ENCODE assay signal across 23 cellular contexts in genomic region chr12:44833561-44833960, GRCh38. TPM values are rescaled to one million over a fixed set of nuclear protein-coding genes. Genes with fewer than 3 reads are reported as not detected.
A peak's percentile ranks its signal among the peaks of the same experiment; 100 is the strongest.
DNase-seq lines count a peak whose midpoint lies in the region; ATAC-seq and TF ChIP-seq lines count a peak whose summit lies in the region.
"Had no signal": no experiment of that assay in that cellular context is flagged by ENCODE, and none has a peak within 500 bp of the region (broad histone marks: within the 10 kb centered on the region; RNA-seq: fewer than 3 reads in every experiment).

No MANE protein-coding gene starts in this region.

- no peak for ATAC-seq in naive thymus-derived CD8-positive, alpha-beta T cell
- ATAC-seq in HG02798 (IDR thresholded peaks at IDR 0.05; ENCODE audit: poor library complexity, unreplicated experiment) (no peak), GM18511 (IDR thresholded peaks at IDR 0.05; ENCODE audit: unreplicated experiment) (no peak)
- ATAC-seq: A549, gastrocnemius medialis had no signal

- no peaks in the 10 kb centered on the region for H3K9me3 Mint-ChIP-seq in activated T-cell treated with anti-CD3 and anti-CD28 coated beads, Interleukin-2, amount 50 U/mL, for 24 hours
- H3K9me3 Mint-ChIP-seq in brain, result no peaks in the 10 kb centered on the region
- no peaks in the 10 kb centered on the region for H3K9me3 Mint-ChIP-seq in naive thymus-derived CD8-positive, alpha-beta T cell
- H3K9me3 Mint-ChIP-seq: activated CD4-positive, alpha-beta T cell treated with anti-CD3 and anti-CD28 coated beads, Interleukin-2, amount 10 ng/mL, durations not matched to agents 7 days and 5 days; neural crest cell had no signal

- TF ChIP-seq CTCF in brain (conservative IDR thresholded peaks at IDR 0.05), result no peak

- no peaks in the 10 kb centered on the region for H3K36me3 Mint-ChIP-seq in activated T-cell treated with anti-CD3 and anti-CD28 coated beads, Interleukin-2, amount 50 U/mL, for 24 hours (ENCODE audit: low read depth)
- no peaks in the 10 kb centered on the region for H3K36me3 Mint-ChIP-seq in brain
- peaks cover 0 to 9% (median 7%) of the 10 kb centered on the region in 3 donors for H3K36me3 Mint-ChIP-seq in naive thymus-derived CD8-positive, alpha-beta T cell

- POLR2A ChIA-PET in naive thymus-derived CD8-positive, alpha-beta T cell (lab: Charles Lee), result interaction anchor here (1.0 to 5.0 kb wide), 2 partner anchors 9 to 41 kb away, joined by 3 to 46 read pairs; partner anchors contain the start of gene NELL2

- H3K27ac Mint-ChIP-seq in activated T-cell treated with anti-CD3 and anti-CD28 coated beads, Interleukin-2, amount 50 U/mL, for 24 hours, result peak overlapping the region; percentile 63
- peak overlapping the region in 2 of 5 experiments; percentile 69 to 78 for H3K27ac Mint-ChIP-seq in brain
- H3K27ac Mint-ChIP-seq in naive thymus-derived CD8-positive, alpha-beta T cell, result peak overlapping the region in 9 of 10 donors; percentile 76 to 96 (median 90)
- H3K27ac Mint-ChIP-seq: activated CD4-positive, alpha-beta T cell treated with anti-CD3 and anti-CD28 coated beads, Interleukin-2, amount 10 ng/mL, durations not matched to agents 7 days and 5 days had no signal

- no peak overlapping the region for H3K4me3 Mint-ChIP-seq in activated T-cell treated with anti-CD3 and anti-CD28 coated beads, Interleukin-2, amount 50 U/mL, for 24 hours
- peak overlapping the region in 3 of 5 experiments; percentile 7 to 51 (median 25) for H3K4me3 Mint-ChIP-seq in brain
- peak overlapping the region in 7 of 10 donors; percentile 4 to 87 (median 54) for H3K4me3 Mint-ChIP-seq in naive thymus-derived CD8-positive, alpha-beta T cell
- H3K4me3 Mint-ChIP-seq: activated CD4-positive, alpha-beta T cell treated with anti-CD3 and anti-CD28 coated beads, Interleukin-2, amount 10 ng/mL, durations not matched to agents 7 days and 5 days; neural crest cell had no signal

- no peak for DNase-seq in activated T-cell treated with anti-CD3 and anti-CD28 coated beads, Interleukin-2, amount 50 U/mL, for 24 hours
- DNase-seq in activated T-cell treated with anti-CD3 and anti-CD28 coated beads for 4 hours (no peak), NCI-H82 treated with DMSO at 0.1 percent for 48 hours (lab: John Stamatoyannopoulos, UW; ENCODE audit: unreplicated experiment) (peak; percentile 48), NCI-H187 (lab: John Stamatoyannopoulos, UW) (no peak)
- no peak for DNase-seq in naive thymus-derived CD8-positive, alpha-beta T cell
- DNase-seq: activated CD4-positive, alpha-beta T cell treated with anti-CD3 and anti-CD28 coated beads, Interleukin-2, amount 10 ng/mL, durations not matched to agents 7 days and 5 days; gastrocnemius medialis; GM23248; IMR-90; MV-4-11; NCI-H1436 treated with DMSO at 0.1 percent for 48 hours; NCI-H226; retina; SJCRH30; SW 1271; thyroid gland had no signal

- H3K27me3 Mint-ChIP-seq in activated T-cell treated with anti-CD3 and anti-CD28 coated beads, Interleukin-2, amount 50 U/mL, for 24 hours, result no peaks in the 10 kb centered on the region
- no peaks in the 10 kb centered on the region for H3K27me3 Mint-ChIP-seq in brain
- no peaks in the 10 kb centered on the region for H3K27me3 Mint-ChIP-seq in naive thymus-derived CD8-positive, alpha-beta T cell
- H3K27me3 Mint-ChIP-seq: activated CD4-positive, alpha-beta T cell treated with anti-CD3 and anti-CD28 coated beads, Interleukin-2, amount 10 ng/mL, durations not matched to agents 7 days and 5 days had no signal

- peaks cover 91% of the 10 kb centered on the region for H3K4me1 Mint-ChIP-seq in activated T-cell treated with anti-CD3 and anti-CD28 coated beads, Interleukin-2, amount 50 U/mL, for 24 hours (ENCODE audit: low read depth)
- peaks cover 19% of the 10 kb centered on the region for H3K4me1 Mint-ChIP-seq in brain
- H3K4me1 Mint-ChIP-seq in naive thymus-derived CD8-positive, alpha-beta T cell, result peaks cover 46 to 92% (median 88%) of the 10 kb centered on the region in 4 donors

RNA-seq across cellular contexts. Expression of gene NELL2, which starts 42.6 kb away (rescaled TPM):
- 14.0 TPM for polyA plus RNA-seq in brain (ENCODE audit: insufficient read depth, low read depth, low replicate concordance)
- 100 to 1,000 TPM; 626 to 633 TPM for total RNA-seq in naive thymus-derived CD8-positive, alpha-beta T cell
- 100 to 1,000 TPM; 320 to 498 (median 397) TPM for polyA plus RNA-seq in naive thymus-derived CD8-positive, alpha-beta T cell
- total RNA-seq: GM23248, LHCN-M2 had no signal
- polyA plus RNA-seq: fibroblast of lung, GM23248 had no signal

Comparison
In these comparisons a context has a peak if more than half of its experiments do, and no peak if none do; other contexts are left out.
1. RNA of gene NELL2, which starts 42.6 kb away (polyA plus RNA-seq): 320 to 498 TPM in naive thymus-derived CD8-positive, alpha-beta T cell; 14.0 TPM in brain (single experiment); every median in the first group is over 10 times any median in the second.